In genomic region chr17:30921544-30922196, GRCh38 we compare ENCODE assay signal across 8 cellular contexts. TPM values are rescaled to one million over a fixed set of nuclear protein-coding genes. Genes with fewer than 3 reads are reported as not detected.
DNase-seq lines count a peak whose midpoint lies in the region; ATAC-seq, FAIRE-seq and TF ChIP-seq lines count a peak whose summit lies in the region.

TSS of gene ADAP2 (plus strand) at chr17:30921945. CDS start at chr17:30922015, 70 bp downstream.

- peak within 1 kb of the TSS; percentile 27; the same call in 1 of the 2 replicates for H3K27ac ChIP-seq in C4-2B
- H3K27ac ChIP-seq in naive thymus-derived CD4-positive, alpha-beta T cell (ENCODE audit: low read depth, low read length) = no peak within 1 kb of the TSS

- H3K4me3 ChIP-seq in fibroblast of the aortic adventitia (ENCODE audit: low read depth, low read length) = peak within 1 kb of the TSS; percentile 42
- no peak within 1 kb of the TSS for H3K4me3 ChIP-seq in naive thymus-derived CD4-positive, alpha-beta T cell (ENCODE audit: low read length)

- no peaks in the 10 kb centered on the region for H3K9me3 Mint-ChIP-seq in naive thymus-derived CD4-positive, alpha-beta T cell

- DNase-seq in HEK293T (ENCODE audit: extremely low spot score) (peak; percentile 46), UCSD-AML1 (lab: John Stamatoyannopoulos, UW; ENCODE audit: unreplicated experiment) (peak; percentile 42), fibroblast of the aortic adventitia (ENCODE audit: low read depth) (no peak), H54 (ENCODE audit: insufficient read length, low spot score) (no peak)
- peak in 1 of 9 donors; percentile 13 for DNase-seq in naive thymus-derived CD4-positive, alpha-beta T cell

- no peaks in the 10 kb centered on the region for H3K9me3 ChIP-seq in naive thymus-derived CD4-positive, alpha-beta T cell (ENCODE audit: control insufficient read depth in 2 of 3, low read length in 3 of 3)

- H3K27me3 Mint-ChIP-seq in naive thymus-derived CD4-positive, alpha-beta T cell = peaks cover 34 to 65% (median 51%) of the 10 kb centered on the region in 5 donors

- H3K4me3 Mint-ChIP-seq in naive thymus-derived CD4-positive, alpha-beta T cell = peak within 1 kb of the TSS; percentile 67 to 93 (median 74)

- TF ChIP-seq POLR2A in H54 (IDR thresholded peaks at IDR 0.05; ENCODE audit: low read depth, low read length) = no peak

- intact Hi-C loops in naive thymus-derived CD4-positive, alpha-beta T cell (cut with micrococcal nuclease) = no loop called here

- POLR2A ChIA-PET in HEK293T (lab: Yijun Ruan, JAX) = interaction anchor here (1.0 to 2.8 kb wide), 2 partner anchors 10 to 15 kb away, joined by 3 to 15 read pairs; partner anchors contain the start of gene TEFM
- POLR2A ChIA-PET in naive thymus-derived CD4-positive, alpha-beta T cell (lab: Charles Lee) = no interaction called here

- no peak for FAIRE-seq in H54 (lab: Jason Lieb, UNC)

- H3K27ac Mint-ChIP-seq in naive thymus-derived CD4-positive, alpha-beta T cell = peak within 1 kb of the TSS in 1 of 9 donors; percentile 31

- no peaks in the 10 kb centered on the region for H3K36me3 ChIP-seq in naive thymus-derived CD4-positive, alpha-beta T cell (ENCODE audit: control insufficient read depth in 2 of 3, insufficient read depth in 3 of 3, low read length in 3 of 3)

- peak; percentile 77 for ATAC-seq in naive thymus-derived CD4-positive, alpha-beta T cell
- ATAC-seq in GM18870 (IDR thresholded peaks at IDR 0.05; ENCODE audit: unreplicated experiment) (no peak), GM18873 (IDR thresholded peaks at IDR 0.05; ENCODE audit: low FRiP score, unreplicated experiment) (no peak)

- H3K36me3 Mint-ChIP-seq in naive thymus-derived CD4-positive, alpha-beta T cell = peaks cover 0 to 5% (median 2%) of the 10 kb centered on the region in 5 donors

- TF ChIP-seq CTCF in C4-2B (conservative IDR thresholded peaks at IDR 0.05) (no peak), fibroblast of the aortic adventitia (IDR thresholded peaks at IDR 0.05; ENCODE audit: insufficient read depth, low read length) (no peak)

- CTCF ChIA-PET in HEK293T (lab: Yijun Ruan, JAX) = no interaction called here
- CTCF ChIA-PET in naive thymus-derived CD4-positive, alpha-beta T cell (lab: Charles Lee) = no interaction called here

- H3K4me1 ChIP-seq in naive thymus-derived CD4-positive, alpha-beta T cell (ENCODE audit: control insufficient read depth in 2 of 2, insufficient read depth in 2 of 2, low read length in 2 of 2) = no peaks in the 10 kb centered on the region

- peaks cover 7 to 18% (median 14%) of the 10 kb centered on the region in 7 donors for H3K4me1 Mint-ChIP-seq in naive thymus-derived CD4-positive, alpha-beta T cell

- H3K27me3 ChIP-seq in naive thymus-derived CD4-positive, alpha-beta T cell (ENCODE audit: control insufficient read depth in 2 of 2, insufficient read depth in 2 of 2, low read length in 2 of 2) = peaks cover 0 to 3% of the 10 kb centered on the region in 2 donors

TF ChIP-seq in HEK293T, 16 proteins besides CTCF, POLR2A, EP300 and RAD21:
- no peak for TF ChIP-seq CTBP1 (IDR thresholded peaks at IDR 0.05; ENCODE audit: borderline replicate concordance)
- no peak for TF ChIP-seq SUZ12 (IDR thresholded peaks at IDR 0.05)
- TF ChIP-seq HDGF (IDR thresholded peaks at IDR 0.05; ENCODE audit: borderline replicate concordance) = no peak
- no peak for TF ChIP-seq SP1 (IDR thresholded peaks at IDR 0.05)
- TF ChIP-seq NFRKB (IDR thresholded peaks at IDR 0.05) = no peak
TF ChIP-seq in HEK293T: peak in this region for 0.

RNA-seq across cellular contexts. Expression of gene ADAP2, which starts in this region (rescaled TPM):
- 0.27 and 0.90 TPM in 2 replicates for total RNA-seq in fibroblast of the aortic adventitia (ENCODE audit: low replicate concordance)
- 10 to 100 TPM in 1 of 5 experiments, 1 to 10 TPM in 4; 2.6 to 18.9 (median 4.9) TPM for total RNA-seq in naive thymus-derived CD4-positive, alpha-beta T cell
- polyA plus RNA-seq in naive thymus-derived CD4-positive, alpha-beta T cell = not detected

Comparison
In these comparisons a context has a peak if more than half of its experiments do, and no peak if none do; other contexts are left out.
1. DNase-seq: peak in HEK293T (single experiment) and UCSD-AML1 (single experiment); none in fibroblast of the aortic adventitia (single experiment) and H54 (single experiment).